13 cellular contexts compared by ENCODE assay signal in genomic region chr18:27713727-27714080, GRCh38.
DNase-seq lines count a peak whose midpoint lies in the region; ATAC-seq and FAIRE-seq lines count a peak whose summit lies in the region.
"Had no signal": no experiment of that assay in that cellular context is flagged by ENCODE, and none has a peak within 500 bp of the region (broad histone marks: within the 10 kb centered on the region; RNA-seq: fewer than 3 reads in every experiment).

No MANE protein-coding gene starts in this region.

- H3K36me3 Mint-ChIP-seq in activated CD4-positive, alpha-beta T cell treated with anti-CD3 and anti-CD28 coated beads for 36 hours (ENCODE audit: low read depth), result no peaks in the 10 kb centered on the region

- no peak overlapping the region for H3K27ac Mint-ChIP-seq in activated CD4-positive, alpha-beta T cell treated with anti-CD3 and anti-CD28 coated beads for 36 hours

- FAIRE-seq in GM19239 (lab: Jason Lieb, UNC), result no peak
- FAIRE-seq: A204.1 had no signal

- CTCF ChIA-PET in activated CD4-positive, alpha-beta T cell treated with anti-CD3 and anti-CD28 coated beads for 36 hours (lab: Charles Lee), result interaction anchor here (0.7 kb wide), 1 partner anchor 483 kb away, joined by 4 read pairs; no protein-coding TSS in a partner anchor

- no peaks in the 10 kb centered on the region for H3K27me3 Mint-ChIP-seq in activated CD4-positive, alpha-beta T cell treated with anti-CD3 and anti-CD28 coated beads for 36 hours

- H3K4me3 Mint-ChIP-seq in activated CD4-positive, alpha-beta T cell treated with anti-CD3 and anti-CD28 coated beads for 36 hours, result no peak overlapping the region

- H3K9me3 Mint-ChIP-seq in activated CD4-positive, alpha-beta T cell treated with anti-CD3 and anti-CD28 coated beads for 36 hours (ENCODE audit: low read depth), result peaks cover 12% of the 10 kb centered on the region

- peak; percentile 56 for ATAC-seq in sciatic nerve
- ATAC-seq in activated CD4-positive, alpha-beta T cell treated with anti-CD3 and anti-CD28 coated beads for 36 hours, result no peak

- DNase-seq in NCI-H1417 (lab: John Stamatoyannopoulos, UW), result peak in 2 of 3 experiments; percentile 15 to 34
- DNase-seq in NCI-H1417 treated with DMSO at 0.1 percent for 48 hours (lab: John Stamatoyannopoulos, UW), result no peak
- DNase-seq in NCI-H69 (lab: John Stamatoyannopoulos, UW), result peak; percentile 77
- peak; percentile 88 for DNase-seq in fibroblast of peridontal ligament (ENCODE audit: extremely low read depth)
- DNase-seq in sciatic nerve (ENCODE audit: low spot score), result no peak
- DNase-seq in GM19239 (ENCODE audit: insufficient read length, low spot score), result no peak
- DNase-seq in activated CD4-positive, alpha-beta T cell treated with anti-CD3 and anti-CD28 coated beads for 36 hours, result no peak
- DNase-seq in DMS114 treated with DMSO at 0.1 percent for 48 hours (lab: John Stamatoyannopoulos, UW; ENCODE audit: unreplicated experiment), result no peak
- DNase-seq: activated CD4-positive, alpha-beta T cell treated with anti-CD3 and anti-CD28 coated beads, Interleukin-2, amount 50 U/mL, for 48 hours; activated gamma-delta T cell treated with Interleukin-2 at 50 U/mL for 16 hours; colonic mucosa; thyroid gland had no signal

- POLR2A ChIA-PET in activated CD4-positive, alpha-beta T cell treated with anti-CD3 and anti-CD28 coated beads for 36 hours (lab: Charles Lee), result no interaction called here

- intact Hi-C loops in sciatic nerve (cut with DNase I), result no loop called here
- intact Hi-C loops in activated CD4-positive, alpha-beta T cell treated with anti-CD3 and anti-CD28 coated beads for 36 hours (cut with DNase I, micrococcal nuclease), result no loop called here

- no peaks in the 10 kb centered on the region for H3K4me1 Mint-ChIP-seq in activated CD4-positive, alpha-beta T cell treated with anti-CD3 and anti-CD28 coated beads for 36 hours

Comparison
In these comparisons a context has a peak if more than half of its experiments do, and no peak if none do; other contexts are left out.
1. DNase-seq: peak in NCI-H1417 (2 of 3), NCI-H69 (single experiment) and fibroblast of peridontal ligament (single experiment); none in NCI-H1417 treated with DMSO at 0.1 percent for 48 hours (single experiment), sciatic nerve (single experiment), GM19239 (single experiment), activated CD4-positive, alpha-beta T cell treated with anti-CD3 and anti-CD28 coated beads for 36 hours (single experiment) and DMS114 treated with DMSO at 0.1 percent for 48 hours (single experiment).